In the genomic region with DNA sequence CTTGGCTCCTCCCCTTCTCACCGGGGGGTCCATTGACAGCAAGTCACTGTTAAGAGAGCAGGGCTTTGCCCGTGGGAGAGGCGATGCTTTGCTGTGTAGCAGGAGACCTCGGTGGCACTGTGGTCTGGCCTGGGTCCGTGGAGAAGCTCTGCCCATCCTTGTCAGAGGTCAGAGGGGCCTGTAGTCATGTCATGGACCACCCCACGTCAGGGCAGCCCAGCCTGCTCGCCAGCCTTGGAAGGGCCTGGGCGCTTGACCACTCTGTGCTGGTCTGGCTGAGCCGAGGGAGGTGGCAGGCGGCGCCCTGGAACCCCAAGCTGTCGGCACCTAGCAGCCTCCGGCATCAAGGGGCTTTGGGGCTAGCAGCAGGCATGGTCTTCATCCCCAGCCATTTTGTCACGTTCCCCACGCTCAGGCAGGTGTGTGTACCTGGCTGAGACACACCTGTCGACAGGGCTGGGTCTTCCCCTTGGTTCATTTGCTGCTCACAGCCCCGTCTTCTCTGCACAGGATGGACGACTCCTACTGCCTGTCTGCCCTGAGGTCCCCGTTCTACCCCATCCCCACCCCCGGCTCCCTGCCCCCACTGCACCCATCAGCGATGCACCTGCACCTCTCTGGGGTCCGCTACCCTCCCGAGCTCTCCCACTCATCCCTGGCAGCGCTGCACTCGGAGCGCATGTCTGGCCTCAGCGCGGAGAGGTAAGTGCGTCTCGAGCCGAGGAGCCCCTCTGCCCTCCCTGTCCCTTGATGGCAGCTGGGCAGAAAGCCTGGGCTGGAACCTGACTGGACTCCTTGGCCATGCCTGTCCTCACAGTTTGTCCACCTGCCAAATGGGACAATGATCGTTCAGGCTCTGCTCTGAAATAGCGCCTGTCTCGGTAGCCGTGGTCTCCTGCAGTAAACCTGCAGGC, we compare ENCODE assay signal across 1 cellular context.
A peak's percentile ranks its signal among the peaks of the same experiment; 100 is the strongest.
TF ChIP-seq lines count a peak whose summit lies in the region.

No MANE protein-coding gene starts in this region.

TF ChIP-seq in K562, 482 proteins besides CTCF, POLR2A, EP300 and RAD21:
- TF ChIP-seq POLR2AphosphoS5 (IDR thresholded peaks at IDR 0.05; ENCODE audit: control insufficient read depth, insufficient read depth, low read depth, low read length) = peak; percentile 13; the same call in 1 of the 2 replicates
- TF ChIP-seq ZNF263 (CRISPR knock-in tag; IDR thresholded peaks at IDR 0.05; ENCODE audit: borderline replicate concordance) = 0 out of 2 replicates have a peak, but pooled peaks have one; percentile 11
- TF ChIP-seq RBM22 (IDR thresholded peaks at IDR 0.05; ENCODE audit: low read depth, low read length, poor library complexity, severe bottlenecking) = peak; percentile 95
- TF ChIP-seq SUPT5H (IDR thresholded peaks at IDR 0.05) = 0 out of 2 replicates have a peak, but pooled peaks have one; percentile 2
- no peak for TF ChIP-seq SMARCA5 (IDR thresholded peaks at IDR 0.05)
- peak; percentile 59 for TF ChIP-seq POLR2G (IDR thresholded peaks at IDR 0.05; ENCODE audit: low read depth, low read length)
- no peak for TF ChIP-seq EWSR1 (IDR thresholded peaks at IDR 0.05; ENCODE audit: borderline replicate concordance, low read depth, partially characterized antibody)
